Comparison of ENCODE assay signal across 14 cellular contexts in the genomic region with DNA sequence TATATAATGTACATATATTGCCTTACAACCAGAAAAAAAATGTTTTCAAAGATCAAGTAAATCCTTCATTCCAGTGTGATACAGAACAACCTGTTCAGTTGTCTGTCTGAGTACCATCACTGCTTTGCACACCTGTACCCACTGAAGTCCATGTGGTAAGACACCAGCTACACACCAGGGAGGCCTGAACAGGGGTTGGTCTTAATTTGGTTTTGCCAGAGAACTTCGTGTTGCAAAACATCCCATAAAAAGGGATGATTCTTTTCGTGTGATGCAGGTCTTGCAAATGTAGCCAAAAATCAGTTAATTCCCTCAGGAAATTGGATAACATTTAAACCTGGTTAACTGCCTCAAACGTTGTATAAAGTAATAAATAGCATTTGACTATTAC.
DNase-seq lines count a peak whose midpoint lies in the region; ATAC-seq and TF ChIP-seq lines count a peak whose summit lies in the region.
"Had no signal": no experiment of that assay in that cellular context is flagged by ENCODE, and none has a peak within 500 bp of the region (broad histone marks: within the 10 kb centered on the region; RNA-seq: fewer than 3 reads in every experiment).

No MANE protein-coding gene starts in this region.

- ATAC-seq in GM19452 (IDR thresholded peaks at IDR 0.05; ENCODE audit: unreplicated experiment) = peak; percentile 10
- ATAC-seq in HG03095 (IDR thresholded peaks at IDR 0.05; ENCODE audit: unreplicated experiment) = peak; percentile 4

- no peak overlapping the region for H3K4me3 ChIP-seq in BLaER1 treated with 17β-estradiol and CSF1 and Interleukin-3, amounts not matched to agents 10 nM and 100 nM
- peak overlapping the region; percentile 31 for H3K4me3 ChIP-seq in OCI-LY3 (ENCODE audit: low read length)
- no peak overlapping the region for H3K4me3 ChIP-seq in dorsolateral prefrontal cortex
- H3K4me3 ChIP-seq: tibial artery had no signal

- no peak for DNase-seq in putamen (ENCODE audit: low spot score)
- no peak for DNase-seq in dorsolateral prefrontal cortex
- DNase-seq in SHP77 treated with DMSO at 0.1 percent for 48 hours (lab: John Stamatoyannopoulos, UW) = no peak
- DNase-seq in NCI-H82 treated with DMSO at 0.1 percent for 48 hours (lab: John Stamatoyannopoulos, UW; ENCODE audit: unreplicated experiment) = no peak
- DNase-seq: activated naive CD4-positive, alpha-beta T cell; KG1; naive thymus-derived CD4-positive, alpha-beta T cell; NCI-H1930; NK-92 treated with Interleukin-12 subunit alpha and Interleukin-12 subunit beta, amount 100 ng/mL, for 24 hours; tibial artery had no signal

- H4K20me1 ChIP-seq in BLaER1 treated with 17β-estradiol and CSF1 and Interleukin-3, amounts not matched to agents 10 nM and 100 nM = no peaks in the 10 kb centered on the region
- H4K20me1 ChIP-seq in OCI-LY3 (ENCODE audit: insufficient read depth, low read length) = no peaks in the 10 kb centered on the region

- TF ChIP-seq CTCF in OCI-LY3 (IDR thresholded peaks at IDR 0.05; ENCODE audit: low read depth, low read length) (no peak), dorsolateral prefrontal cortex (IDR thresholded peaks at IDR 0.05 in 54 of 56, conservative IDR thresholded peaks at IDR 0.05 in 2 of 56; ENCODE audit: low read depth in 1 of 56, partially characterized antibody in 56 of 56) (no peak)

- H3K9me3 ChIP-seq in BLaER1 treated with 17β-estradiol and CSF1 and Interleukin-3, amounts not matched to agents 10 nM and 100 nM (replicated peaks in 1 of 11) = peaks cover 0 to 15% (median 0%) of the 10 kb centered on the region in 11 experiments; a peak in 10 of 22 replicates
- no peaks in the 10 kb centered on the region for H3K9me3 ChIP-seq in OCI-LY3 (ENCODE audit: insufficient read depth, low read length)
- H3K9me3 ChIP-seq: tibial artery had no signal

- no peaks in the 10 kb centered on the region for H3K36me3 ChIP-seq in BLaER1 treated with 17β-estradiol and CSF1 and Interleukin-3, amounts not matched to agents 10 nM and 100 nM
- peaks cover 4% of the 10 kb centered on the region for H3K36me3 ChIP-seq in OCI-LY3 (replicated peaks; ENCODE audit: low read depth, low read length)
- H3K36me3 ChIP-seq: tibial artery had no signal

- H3K27ac ChIP-seq in BLaER1 treated with 17β-estradiol and CSF1 and Interleukin-3, amounts not matched to agents 10 nM and 100 nM = peak overlapping the region in 1 of 11 experiments; percentile 50; a peak in 2 of 22 replicates
- peak overlapping the region; percentile 93 for H3K27ac ChIP-seq in OCI-LY3 (ENCODE audit: low read length)
- no peak overlapping the region for H3K27ac ChIP-seq in dorsolateral prefrontal cortex
- H3K27ac ChIP-seq: tibial artery had no signal

- no peak overlapping the region for H2AFZ ChIP-seq in OCI-LY3 (ENCODE audit: low read depth, low read length)

- peak overlapping the region in 2 of 11 experiments; percentile 25 to 29; a peak in 1 of 22 replicates for H3K9ac ChIP-seq in BLaER1 treated with 17β-estradiol and CSF1 and Interleukin-3, amounts not matched to agents 10 nM and 100 nM
- H3K9ac ChIP-seq in OCI-LY3 (ENCODE audit: low read length) = peak overlapping the region; percentile 48; the same call in 1 of the 2 replicates

- intact Hi-C loops in dorsolateral prefrontal cortex (cut with DNase I) = loop anchor here (5.0 to 10.0 kb wide), 5 partner anchors 72 to 657 kb away; partner anchors contain the start of genes RAB1A (in 1 of the 2) and SLC1A4 (in 1 of the 2)

- no peaks in the 10 kb centered on the region for H3K27me3 ChIP-seq in BLaER1 treated with 17β-estradiol and CSF1 and Interleukin-3, amounts not matched to agents 10 nM and 100 nM
- H3K27me3 ChIP-seq in OCI-LY3 (ENCODE audit: low read depth, low read length) (no peaks in the 10 kb centered on the region), dorsolateral prefrontal cortex (no peaks in the 10 kb centered on the region)
- H3K27me3 ChIP-seq: tibial artery had no signal

- peak overlapping the region in 8 of 11 experiments; percentile 31 to 72 (median 58); a peak in 15 of 22 replicates for H3K4me2 ChIP-seq in BLaER1 treated with 17β-estradiol and CSF1 and Interleukin-3, amounts not matched to agents 10 nM and 100 nM
- H3K4me2 ChIP-seq in OCI-LY3 (ENCODE audit: low read length) = peak overlapping the region; percentile 71

- H3K4me1 ChIP-seq in BLaER1 treated with 17β-estradiol and CSF1 and Interleukin-3, amounts not matched to agents 10 nM and 100 nM = peaks cover 10 to 60% (median 47%) of the 10 kb centered on the region in 10 experiments; a peak in 19 of 20 replicates
- peaks cover 74% of the 10 kb centered on the region for H3K4me1 ChIP-seq in OCI-LY3 (ENCODE audit: low read length)
- H3K4me1 ChIP-seq: tibial artery had no signal

- H3K79me2 ChIP-seq in OCI-LY3 (ENCODE audit: low read length) = no peaks in the 10 kb centered on the region
